Comparison of ENCODE assay signal across 8 cellular contexts in the genomic region with DNA sequence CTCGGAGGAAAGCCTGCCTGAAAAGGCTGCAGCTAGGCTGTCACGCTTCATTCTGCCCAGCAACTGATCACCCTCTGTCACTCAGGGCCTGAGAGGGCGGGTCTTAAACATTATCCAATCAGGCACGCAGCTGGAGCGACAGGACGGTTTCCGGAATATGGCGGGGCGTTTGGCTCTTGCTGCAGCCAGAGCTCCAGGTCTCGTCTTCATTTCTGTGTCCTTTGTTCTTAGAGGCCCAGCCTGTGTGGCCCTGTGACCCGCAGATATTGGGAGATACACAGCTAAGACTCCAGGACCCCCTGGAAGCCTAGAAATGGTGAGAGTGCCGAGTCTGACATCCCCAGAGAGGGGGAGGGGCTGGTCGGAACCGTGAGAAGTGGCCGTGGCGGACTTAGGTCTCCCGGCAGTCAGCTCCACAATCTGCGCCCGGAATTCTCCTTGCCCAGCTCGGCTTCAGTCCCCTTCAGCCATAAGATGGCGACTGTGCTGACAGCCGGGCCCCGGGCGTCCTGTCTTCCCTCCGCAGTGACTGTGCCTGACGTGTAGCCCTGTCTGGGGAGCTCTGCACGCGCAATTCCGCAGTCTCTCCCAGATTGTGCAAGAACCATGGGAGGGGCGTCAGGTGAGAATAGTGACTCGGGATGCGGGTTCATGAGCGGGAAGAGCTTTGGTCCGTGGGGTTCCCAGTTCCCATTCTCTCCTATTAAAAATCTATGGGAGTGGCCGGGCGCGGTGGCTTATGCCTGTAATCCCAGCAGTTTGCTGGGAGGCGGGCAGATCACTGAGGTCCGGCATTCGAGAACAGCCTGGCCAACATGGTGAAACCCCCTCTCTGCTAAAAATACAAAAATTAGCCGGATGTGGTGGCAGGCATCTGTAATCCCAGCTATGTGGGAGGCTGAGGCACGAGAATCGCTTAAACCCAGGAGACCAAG. TPM values are rescaled to one million over a fixed set of nuclear protein-coding genes. Genes with fewer than 3 reads are reported as not detected.
DNase-seq lines count a peak whose midpoint lies in the region; ATAC-seq lines count a peak whose summit lies in the region.

ZNF429 (plus strand) TSS at position 144 of the 935 bp plus-strand sequence; CDS start at position 314, 170 bp downstream.

- DNase-seq in AG20443 (ENCODE audit: low spot score) (peak; percentile 97), NCI-H460 (ENCODE audit: extremely low read depth, low read depth) (peak; percentile 82), kidney tubule cell (ENCODE audit: low spot score) (peak; percentile 93)
- peak; percentile 86 to 92 for DNase-seq in activated CD4-positive, alpha-beta T cell treated with anti-CD3 and anti-CD28 coated beads for 4 hours
- DNase-seq in stimulated activated CD4-positive, alpha-beta T cell treated with anti-CD3 and anti-CD28 coated beads, Interleukin-1b, Interleukin-23, amount 100 ng/mL, for 1 hour (ENCODE audit: low read depth in 2 of 2): peak; percentile 69 to 74

- ATAC-seq in GM19043 (IDR thresholded peaks at IDR 0.05; ENCODE audit: low read depth, unreplicated experiment) (peak; percentile 100), HG03378 (IDR thresholded peaks at IDR 0.05; ENCODE audit: unreplicated experiment) (peak; percentile 99)

- H3K27ac ChIP-seq in cingulate gyrus (ENCODE audit: low read depth, low read length): peak within 1 kb of the TSS; percentile 92

RNA-seq across cellular contexts. Expression of gene ZNF429, which starts in this region (rescaled TPM):
- total RNA-seq in NCI-H460 (2014; rRNA removed; shearing (Covaris generic)): 1.4 and 1.5 TPM in 2 replicates
- 0.18 and 0.47 TPM in 2 replicates for polyA plus RNA-seq in NCI-H460 (2014; cell fraction: nucleus; rRNA removed)

Comparison
In these comparisons a context has a peak if more than half of its experiments do, and no peak if none do; other contexts are left out.
1. Peak in every context shown above with its lines: DNase-seq, ATAC-seq and H3K27ac ChIP-seq.